ENCODE assay signal across 1 cellular context in genomic region chrX:97389761-97390192, GRCh38.
TF ChIP-seq lines count a peak whose summit lies in the region.

No MANE protein-coding gene starts in this region.

TF ChIP-seq in endothelial cell of umbilical vein, 7 proteins besides CTCF, POLR2A, EP300 and RAD21 (continued from another document):
- TF ChIP-seq MAX (IDR thresholded peaks at IDR 0.05; ENCODE audit: insufficient read depth, insufficient read length) = no peak
- peak; percentile 77 for TF ChIP-seq JUN (IDR thresholded peaks at IDR 0.05; ENCODE audit: borderline replicate concordance, insufficient read depth, insufficient read length, low read depth)
- TF ChIP-seq EZH2 (IDR thresholded peaks at IDR 0.05; ENCODE audit: borderline replicate concordance, low read depth, low read length, severe bottlenecking) = no peak
- TF ChIP-seq POLR2AphosphoS5 (IDR thresholded peaks at IDR 0.05; ENCODE audit: insufficient read depth, low read depth, low read length) = no peak
